ENCODE assay signal across 2 cellular contexts in the genomic region with DNA sequence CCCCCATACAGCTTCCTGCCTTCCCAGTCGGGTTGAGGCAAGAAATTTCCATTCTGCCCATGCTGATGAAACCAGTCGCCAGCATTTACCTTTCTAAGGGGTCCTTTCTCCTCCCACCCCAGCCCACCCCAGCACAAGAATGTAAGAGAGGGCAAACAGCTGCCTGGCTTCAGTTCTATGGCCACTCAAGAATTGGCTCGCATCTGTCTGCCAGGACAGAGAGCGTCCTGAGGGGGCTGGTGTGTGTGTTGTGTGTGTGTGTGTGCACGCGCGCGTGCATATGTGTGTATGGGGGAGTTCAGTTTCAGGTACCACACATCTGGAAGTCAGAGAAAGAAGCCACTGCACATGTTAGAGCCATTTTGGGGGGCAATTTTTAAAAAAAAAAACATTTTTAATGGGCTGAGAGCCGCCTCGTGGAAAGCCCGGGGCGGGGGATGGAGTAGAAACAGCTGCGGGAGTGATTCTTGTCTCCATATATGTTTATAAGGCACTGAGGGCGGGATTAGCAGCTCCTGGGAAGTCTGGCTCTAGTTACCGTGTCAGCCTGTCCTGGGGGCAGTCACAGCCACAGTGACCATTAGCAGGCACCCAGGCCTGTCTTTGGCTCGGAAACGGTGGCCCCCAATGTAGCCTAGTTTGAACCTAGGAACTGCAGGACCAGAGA.
TF ChIP-seq lines count a peak whose summit lies in the region.

WNT5B (plus strand) TSS at position 561 of the 667 bp plus-strand sequence. CDS start 2,124 bp downstream, outside the sequence.

TF ChIP-seq in SK-N-SH, 30 proteins besides CTCF, POLR2A, EP300 and RAD21 (continued from another document):
- TF ChIP-seq NFIC (IDR thresholded peaks at IDR 0.05; ENCODE audit: borderline replicate concordance) (no peak), SMC3 (IDR thresholded peaks at IDR 0.05; ENCODE audit: low read depth, low read length) (no peak)
- TF ChIP-seq, protein P1, sequence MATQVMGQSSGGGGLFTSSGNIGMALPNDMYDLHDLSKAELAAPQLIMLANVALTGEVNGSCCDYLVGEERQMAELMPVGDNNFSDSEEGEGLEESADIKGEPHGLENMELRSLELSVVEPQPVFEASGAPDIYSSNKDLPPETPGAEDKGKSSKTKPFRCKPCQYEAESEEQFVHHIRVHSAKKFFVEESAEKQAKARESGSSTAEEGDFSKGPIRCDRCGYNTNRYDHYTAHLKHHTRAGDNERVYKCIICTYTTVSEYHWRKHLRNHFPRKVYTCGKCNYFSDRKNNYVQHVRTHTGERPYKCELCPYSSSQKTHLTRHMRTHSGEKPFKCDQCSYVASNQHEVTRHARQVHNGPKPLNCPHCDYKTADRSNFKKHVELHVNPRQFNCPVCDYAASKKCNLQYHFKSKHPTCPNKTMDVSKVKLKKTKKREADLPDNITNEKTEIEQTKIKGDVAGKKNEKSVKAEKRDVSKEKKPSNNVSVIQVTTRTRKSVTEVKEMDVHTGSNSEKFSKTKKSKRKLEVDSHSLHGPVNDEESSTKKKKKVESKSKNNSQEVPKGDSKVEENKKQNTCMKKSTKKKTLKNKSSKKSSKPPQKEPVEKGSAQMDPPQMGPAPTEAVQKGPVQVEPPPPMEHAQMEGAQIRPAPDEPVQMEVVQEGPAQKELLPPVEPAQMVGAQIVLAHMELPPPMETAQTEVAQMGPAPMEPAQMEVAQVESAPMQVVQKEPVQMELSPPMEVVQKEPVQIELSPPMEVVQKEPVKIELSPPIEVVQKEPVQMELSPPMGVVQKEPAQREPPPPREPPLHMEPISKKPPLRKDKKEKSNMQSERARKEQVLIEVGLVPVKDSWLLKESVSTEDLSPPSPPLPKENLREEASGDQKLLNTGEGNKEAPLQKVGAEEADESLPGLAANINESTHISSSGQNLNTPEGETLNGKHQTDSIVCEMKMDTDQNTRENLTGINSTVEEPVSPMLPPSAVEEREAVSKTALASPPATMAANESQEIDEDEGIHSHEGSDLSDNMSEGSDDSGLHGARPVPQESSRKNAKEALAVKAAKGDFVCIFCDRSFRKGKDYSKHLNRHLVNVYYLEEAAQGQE (IDR thresholded peaks at IDR 0.05; ENCODE audit: low read depth, low read length): no peak

TF ChIP-seq in SK-N-SH treated with all-trans-retinoic acid at 6 μM for 48 hours, 23 proteins besides CTCF, POLR2A, EP300 and RAD21 (continued from another document):
- no peak for TF ChIP-seq CSRNP3 (CRISPR knock-in tag; IDR thresholded peaks at IDR 0.05)
- TF ChIP-seq SNAI2 (CRISPR knock-in tag; IDR thresholded peaks at IDR 0.05): no peak
- no peak for TF ChIP-seq POU6F1 (CRISPR knock-in tag; IDR thresholded peaks at IDR 0.05; ENCODE audit: borderline replicate concordance, low read depth)
- no peak for TF ChIP-seq TSHZ2 (CRISPR knock-in tag; IDR thresholded peaks at IDR 0.05)
- TF ChIP-seq ZFP3 (CRISPR knock-in tag; IDR thresholded peaks at IDR 0.05): no peak
